2 cellular contexts compared by ENCODE assay signal in genomic region chr17:18004901-18005305, GRCh38.
TF ChIP-seq lines count a peak whose summit lies in the region.

No MANE protein-coding gene starts in this region.

TF ChIP-seq in IMR-90, 13 proteins besides CTCF, POLR2A, EP300 and RAD21:
- TF ChIP-seq RFX5 (IDR thresholded peaks at IDR 0.05; ENCODE audit: low read depth, low read length) (no peak), MXI1 (IDR thresholded peaks at IDR 0.05; ENCODE audit: borderline replicate concordance, low read depth, low read length) (no peak), MAFK (IDR thresholded peaks at IDR 0.05; ENCODE audit: low read depth, low read length) (no peak), USF2 (IDR thresholded peaks at IDR 0.05; ENCODE audit: low read depth, low read length) (no peak), ELK1 (IDR thresholded peaks at IDR 0.05; ENCODE audit: borderline replicate concordance, low read depth, low read length) (no peak), RCOR1 (IDR thresholded peaks at IDR 0.05; ENCODE audit: insufficient replicate concordance, low read length) (no peak), NFE2L2 (IDR thresholded peaks at IDR 0.05; ENCODE audit: low read depth, low read length) (no peak)

TF ChIP-seq in HepG2, 621 proteins besides CTCF, POLR2A, EP300 and RAD21:
- TF ChIP-seq ZNF264 (CRISPR knock-in tag; IDR thresholded peaks at IDR 0.05) (no peak), CSRNP1 (CRISPR knock-in tag; IDR thresholded peaks at IDR 0.05) (no peak), ZNF746 (CRISPR knock-in tag; IDR thresholded peaks at IDR 0.05) (no peak), ZNF841 (CRISPR knock-in tag; IDR thresholded peaks at IDR 0.05; ENCODE audit: borderline replicate concordance) (no peak), ZNF263 (CRISPR knock-in tag; IDR thresholded peaks at IDR 0.05) (0 out of 2 replicates have a peak, but pooled peaks have one; percentile 48)
